ENCODE assay signal across 10 cellular contexts in genomic region chr1:68112835-68113243, GRCh38.
A peak's percentile ranks its signal among the peaks of the same experiment; 100 is the strongest.
DNase-seq lines count a peak whose midpoint lies in the region; ATAC-seq, FAIRE-seq and TF ChIP-seq lines count a peak whose summit lies in the region.
"Had no signal": no experiment of that assay in that cellular context is flagged by ENCODE, and none has a peak within 500 bp of the region (broad histone marks: within the 10 kb centered on the region; RNA-seq: fewer than 3 reads in every experiment).

No MANE protein-coding gene starts in this region.

- intact Hi-C loops in sciatic nerve (cut with DNase I), result no loop called here

- peak; percentile 90 for FAIRE-seq in H54 (lab: Jason Lieb, UNC)
- FAIRE-seq: HepG2 had no signal

- peak; percentile 15 for ATAC-seq in sciatic nerve
- no peak for ATAC-seq in GM18511 (IDR thresholded peaks at IDR 0.05; ENCODE audit: unreplicated experiment)

- peak; percentile 42 for DNase-seq in H54 (ENCODE audit: insufficient read length, low spot score)
- DNase-seq in T1000 (lab: John Stamatoyannopoulos, UW), result peak; percentile 44
- DNase-seq in fibroblast of the conjunctiva (ENCODE audit: low read depth), result peak; percentile 60
- DNase-seq in sciatic nerve (ENCODE audit: low spot score), result no peak
- no peak for DNase-seq in SKM-1 treated with dmso at 0.1 percent for 144 hours (lab: John Stamatoyannopoulos, UW; ENCODE audit: unreplicated experiment)
- DNase-seq in NCI-H345 treated with DMSO at 0.1 percent for 48 hours (lab: John Stamatoyannopoulos, UW; ENCODE audit: unreplicated experiment), result no peak
- DNase-seq in NCI-H1694 treated with DMSO at 0.1 percent for 48 hours (lab: John Stamatoyannopoulos, UW), result no peak
- DNase-seq: kidney glomerular epithelial cell had no signal

- TF ChIP-seq POLR2A in H54 (IDR thresholded peaks at IDR 0.05; ENCODE audit: low read depth, low read length), result no peak

Comparison
In these comparisons a context has a peak if more than half of its experiments do, and no peak if none do; other contexts are left out.
1. DNase-seq: peak in H54 (single experiment), T1000 (single experiment) and fibroblast of the conjunctiva (single experiment); none in sciatic nerve (single experiment), SKM-1 treated with dmso at 0.1 percent for 144 hours (single experiment), NCI-H345 treated with DMSO at 0.1 percent for 48 hours (single experiment) and NCI-H1694 treated with DMSO at 0.1 percent for 48 hours (single experiment).